8 cellular contexts compared by ENCODE assay signal in genomic region chr3:171457263-171458055, GRCh38. TPM values are rescaled to one million over a fixed set of nuclear protein-coding genes. Genes with fewer than 3 reads are reported as not detected.
DNase-seq lines count a peak whose midpoint lies in the region; ATAC-seq and TF ChIP-seq lines count a peak whose summit lies in the region.

No MANE protein-coding gene starts in this region.

- no peak for ATAC-seq in gastroesophageal sphincter
- ATAC-seq in psoas muscle: no peak
- ATAC-seq in esophagus mucosa: no peak
- ATAC-seq in HG03280 (IDR thresholded peaks at IDR 0.05; ENCODE audit: unreplicated experiment): no peak

- 7 to 39% methylated on average over 8 to 9 of the region's 10 CpGs for WGBS in gastroesophageal sphincter (ENCODE audit: low coverage in 1 of 2), 2 donors
- WGBS in psoas muscle, 3 donors: 26 to 34% (median 31%) methylated on average over 10 of the region's 10 CpGs
- 78 to 88% (median 84%) methylated on average over 10 of the region's 10 CpGs for WGBS in ovary, 3 donors

- H3K36me3 ChIP-seq in gastroesophageal sphincter (no peaks in the 10 kb centered on the region), psoas muscle (ENCODE audit: insufficient read depth in 1 of 2, low read depth in 1 of 2) (no peaks in the 10 kb centered on the region), ovary (no peaks in the 10 kb centered on the region), WERI-Rb-1 (no peaks in the 10 kb centered on the region; the same call in 1 of the 2 replicates)

- no peaks in the 10 kb centered on the region for H3K27me3 Mint-ChIP-seq in activated T-helper 1 cell treated with anti-CD3 and anti-CD28 coated beads, Interleukin-12 subunit alpha, Interleukin-12 subunit beta, Interleukin-2, Interleukin-4 antibody, amounts not matched to agents 30 ng/mL and 10 ng/mL and 1 ng/mL, durations not matched to agents 14 hours and 24 hours and 36 hours (ENCODE audit: insufficient read depth)

- H3K4me1 ChIP-seq in gastroesophageal sphincter (peaks cover 0 to 59% (median 25%) of the 10 kb centered on the region in 3 donors), psoas muscle (peaks cover 33% of the 10 kb centered on the region), ovary (ENCODE audit: insufficient read depth) (peaks cover 3% of the 10 kb centered on the region)

- H3K4me3 Mint-ChIP-seq in activated T-helper 1 cell treated with anti-CD3 and anti-CD28 coated beads, Interleukin-12 subunit alpha, Interleukin-12 subunit beta, Interleukin-2, Interleukin-4 antibody, amounts not matched to agents 30 ng/mL and 10 ng/mL and 1 ng/mL, durations not matched to agents 14 hours and 24 hours and 36 hours: peak overlapping the region; percentile 96

- peak overlapping the region in 3 of 4 donors; percentile 82 to 92 (median 86) for H3K27ac ChIP-seq in gastroesophageal sphincter
- peak overlapping the region; percentile 87 for H3K27ac ChIP-seq in psoas muscle
- no peak overlapping the region for H3K27ac ChIP-seq in ovary
- no peak overlapping the region for H3K27ac ChIP-seq in WERI-Rb-1

- no peak for TF ChIP-seq POLR2A in gastroesophageal sphincter (IDR thresholded peaks at IDR 0.05)
- TF ChIP-seq POLR2A in ovary (IDR thresholded peaks at IDR 0.05): no peak

- H3K9me3 ChIP-seq in gastroesophageal sphincter (no peaks in the 10 kb centered on the region), psoas muscle (no peaks in the 10 kb centered on the region), ovary (no peaks in the 10 kb centered on the region), WERI-Rb-1 (ENCODE audit: severe bottlenecking) (no peaks in the 10 kb centered on the region)

- TF ChIP-seq EP300 in gastroesophageal sphincter (IDR thresholded peaks at IDR 0.05): no peak
- TF ChIP-seq EP300 in ovary (IDR thresholded peaks at IDR 0.05): no peak

- TF ChIP-seq CTCF in GM12875 (IDR thresholded peaks at IDR 0.05; ENCODE audit: borderline replicate concordance, insufficient read depth, low read depth, low read length) (no peak), gastroesophageal sphincter (IDR thresholded peaks at IDR 0.05) (no peak), psoas muscle (IDR thresholded peaks at IDR 0.05) (no peak), ovary (IDR thresholded peaks at IDR 0.05) (no peak), WERI-Rb-1 (IDR thresholded peaks at IDR 0.05; ENCODE audit: low read depth, low read length) (no peak)

- H3K4me3 ChIP-seq in GM12875 (ENCODE audit: low read depth, low read length) (peak overlapping the region; percentile 79), gastroesophageal sphincter (peak overlapping the region; percentile 87 to 91), psoas muscle (peak overlapping the region; percentile 79), ovary (no peak overlapping the region), WERI-Rb-1 (ENCODE audit: low read depth, low read length) (no peak overlapping the region)

- intact Hi-C loops in activated T-helper 1 cell treated with anti-CD3 and anti-CD28 coated beads, Interleukin-12 subunit alpha, Interleukin-12 subunit beta, Interleukin-2, Interleukin-4 antibody, amounts not matched to agents 30 ng/mL and 10 ng/mL and 1 ng/mL, durations not matched to agents 14 hours and 24 hours and 36 hours (cut with micrococcal nuclease): loop anchor here (5.0 kb wide), 1 partner anchor 210 kb away; no protein-coding TSS in a partner anchor
- intact Hi-C loops in psoas muscle (cut with DNase I) (loop anchor here (5.0 kb wide), 5 partner anchors 40 to 275 kb away; no protein-coding TSS in a partner anchor), ovary (cut with DNase I) (no loop called here)

- H3K4me1 Mint-ChIP-seq in activated T-helper 1 cell treated with anti-CD3 and anti-CD28 coated beads, Interleukin-12 subunit alpha, Interleukin-12 subunit beta, Interleukin-2, Interleukin-4 antibody, amounts not matched to agents 30 ng/mL and 10 ng/mL and 1 ng/mL, durations not matched to agents 14 hours and 24 hours and 36 hours (ENCODE audit: low read depth): peaks cover 51% of the 10 kb centered on the region

- no peaks in the 10 kb centered on the region for H3K9me3 Mint-ChIP-seq in activated T-helper 1 cell treated with anti-CD3 and anti-CD28 coated beads, Interleukin-12 subunit alpha, Interleukin-12 subunit beta, Interleukin-2, Interleukin-4 antibody, amounts not matched to agents 30 ng/mL and 10 ng/mL and 1 ng/mL, durations not matched to agents 14 hours and 24 hours and 36 hours

- peak overlapping the region; percentile 91 for H3K27ac Mint-ChIP-seq in activated T-helper 1 cell treated with anti-CD3 and anti-CD28 coated beads, Interleukin-12 subunit alpha, Interleukin-12 subunit beta, Interleukin-2, Interleukin-4 antibody, amounts not matched to agents 30 ng/mL and 10 ng/mL and 1 ng/mL, durations not matched to agents 14 hours and 24 hours and 36 hours

- H3K27me3 ChIP-seq in gastroesophageal sphincter (no peaks in the 10 kb centered on the region), psoas muscle (ENCODE audit: insufficient read depth in 3 of 3, low read length in 2 of 3) (no peaks in the 10 kb centered on the region), ovary (no peaks in the 10 kb centered on the region), WERI-Rb-1 (ENCODE audit: insufficient read depth, low read depth, severe bottlenecking) (no peaks in the 10 kb centered on the region)

- no peak for DNase-seq in activated T-helper 1 cell treated with anti-CD3 and anti-CD28 coated beads, Interleukin-12 subunit alpha, Interleukin-12 subunit beta, Interleukin-2, Interleukin-4 antibody, amounts not matched to agents 30 ng/mL and 10 ng/mL and 1 ng/mL, durations not matched to agents 14 hours and 24 hours and 36 hours (ENCODE audit: low spot score)
- DNase-seq in psoas muscle (no peak), ovary (no peak), WERI-Rb-1 (no peak)

- H3K36me3 Mint-ChIP-seq in activated T-helper 1 cell treated with anti-CD3 and anti-CD28 coated beads, Interleukin-12 subunit alpha, Interleukin-12 subunit beta, Interleukin-2, Interleukin-4 antibody, amounts not matched to agents 30 ng/mL and 10 ng/mL and 1 ng/mL, durations not matched to agents 14 hours and 24 hours and 36 hours (ENCODE audit: low read depth): no peaks in the 10 kb centered on the region

RNA-seq across cellular contexts. Expression of gene TNIK, which starts 2.7 kb away (rescaled TPM):
- total RNA-seq in activated T-helper 1 cell treated with anti-CD3 and anti-CD28 coated beads, Interleukin-12 subunit alpha, Interleukin-12 subunit beta, Interleukin-2, Interleukin-4 antibody, amounts not matched to agents 30 ng/mL and 10 ng/mL and 1 ng/mL, durations not matched to agents 14 hours and 24 hours and 36 hours: 21.0 and 21.5 TPM in 2 replicates
- total RNA-seq in gastroesophageal sphincter (10 to 100 TPM; 32.9 to 41.7 (median 38.0) TPM), psoas muscle (10 to 100 TPM; 12.5 to 32.4 (median 24.8) TPM), ovary (1 to 10 TPM; 2.2 to 6.3 (median 4.5) TPM), esophagus mucosa (3.0 TPM)
- polyA plus RNA-seq in psoas muscle (10 to 100 TPM in 2 of 3 donors, 1 to 10 TPM in 1; 9.9 to 11.0 (median 10.9) TPM), ovary (1 to 10 TPM; 1.1 to 9.5 TPM)

Comparison
In these comparisons a context has a peak if more than half of its experiments do, and no peak if none do; other contexts are left out.
1. H3K4me3 ChIP-seq: peak in GM12875 (single experiment), gastroesophageal sphincter (2 of 2) and psoas muscle (single experiment); none in ovary (single experiment) and WERI-Rb-1 (single experiment).
2. H3K27ac ChIP-seq: peak in gastroesophageal sphincter (3 of 4) and psoas muscle (single experiment); none in ovary (0 of 2) and WERI-Rb-1 (single experiment).
3. intact Hi-C loops: an anchor here in activated T-helper 1 cell treated with anti-CD3 and anti-CD28 coated beads, Interleukin-12 subunit alpha, Interleukin-12 subunit beta, Interleukin-2, Interleukin-4 antibody, amounts not matched to agents 30 ng/mL and 10 ng/mL and 1 ng/mL, durations not matched to agents 14 hours and 24 hours and 36 hours (5.0 kb wide) and psoas muscle (5.0 kb wide); none called in ovary.